Comparison of ENCODE assay signal across 10 cellular contexts in genomic region chr7:50781371-50781770, GRCh38. TPM values are rescaled to one million over a fixed set of nuclear protein-coding genes. Genes with fewer than 3 reads are reported as not detected.
DNase-seq lines count a peak whose midpoint lies in the region; ATAC-seq and TF ChIP-seq lines count a peak whose summit lies in the region.
"Had no signal": no experiment of that assay in that cellular context is flagged by ENCODE, and none has a peak within 500 bp of the region (broad histone marks: within the 10 kb centered on the region; RNA-seq: fewer than 3 reads in every experiment).

No MANE protein-coding gene starts in this region.

- H3K9me3 Mint-ChIP-seq in activated CD4-positive, alpha-beta memory T cell treated with anti-CD3 and anti-CD28 coated beads for 36 hours = no peaks in the 10 kb centered on the region
- no peaks in the 10 kb centered on the region for H3K9me3 Mint-ChIP-seq in endothelial cell (ENCODE audit: unreplicated experiment)

- H3K4me3 ChIP-seq in SK-N-SH (ENCODE audit: low read depth in 2 of 2, low read length in 1 of 2) = no peak overlapping the region

- H3K36me3 Mint-ChIP-seq in activated CD4-positive, alpha-beta memory T cell treated with anti-CD3 and anti-CD28 coated beads for 36 hours = peaks cover 3% of the 10 kb centered on the region
- peaks cover 20% of the 10 kb centered on the region for H3K36me3 Mint-ChIP-seq in endothelial cell (ENCODE audit: low read depth, unreplicated experiment)

- peaks cover 0 to 19% of the 10 kb centered on the region in 2 experiments for H3K36me3 ChIP-seq in SK-N-SH (replicated peaks in 1 of 2; ENCODE audit: control insufficient read depth in 1 of 2, insufficient read depth in 2 of 2, low read length in 1 of 2)

- no peak for ATAC-seq in SK-N-SH treated with all-trans-retinoic acid at 6 μM for 48 hours
- ATAC-seq: A549 had no signal

- H3F3A ChIP-seq in SK-N-SH (replicated peaks; ENCODE audit: insufficient read depth) = no peaks in the 10 kb centered on the region

- peak overlapping the region; percentile 65 for H3K4me3 Mint-ChIP-seq in activated CD4-positive, alpha-beta memory T cell treated with anti-CD3 and anti-CD28 coated beads for 36 hours
- peak overlapping the region; percentile 83 for H3K4me3 Mint-ChIP-seq in endothelial cell (ENCODE audit: unreplicated experiment)

- H3K4me2 ChIP-seq in SK-N-SH = peak overlapping the region; percentile 33; the same call in 1 of the 2 replicates

- no peak overlapping the region for H2AFZ ChIP-seq in SK-N-SH (ENCODE audit: low read depth)

- no peak for DNase-seq in SK-N-SH
- DNase-seq in activated CD4-positive, alpha-beta memory T cell treated with anti-CD3 and anti-CD28 coated beads for 36 hours = peak; percentile 60
- no peak for DNase-seq in endothelial cell (ENCODE audit: low spot score)
- DNase-seq in stimulated activated CD4-positive, alpha-beta T cell treated with anti-CD3 and anti-CD28 coated beads, Interleukin-1b, Interleukin-23, amount 100 ng/mL, for 48 hours = peak; percentile 24
- no peak for DNase-seq in GF-D8 (lab: John Stamatoyannopoulos, UW)
- DNase-seq in NCI-H2227 (lab: John Stamatoyannopoulos, UW; ENCODE audit: unreplicated experiment) = no peak
- DNase-seq in inferior parietal cortex (ENCODE audit: extremely low spot score) = no peak
- DNase-seq: SHP77 had no signal

- CTCF ChIA-PET in SK-N-SH (lab: Yijun Ruan, JAX) = interaction anchor here (0.6 to 1.5 kb wide), 2 partner anchors 13 to 235 kb away, joined by 3 read pairs; no protein-coding TSS in a partner anchor
- CTCF ChIA-PET in activated CD4-positive, alpha-beta memory T cell treated with anti-CD3 and anti-CD28 coated beads for 36 hours (lab: Charles Lee) = interaction anchor here (0.8 kb wide), 1 partner anchor 381 kb away, joined by 3 read pairs; no protein-coding TSS in a partner anchor

- H3K79me2 ChIP-seq in SK-N-SH (ENCODE audit: insufficient read depth) = peaks cover 96% of the 10 kb centered on the region

- no peak overlapping the region for H3K9ac ChIP-seq in SK-N-SH

- H3K27me3 Mint-ChIP-seq in activated CD4-positive, alpha-beta memory T cell treated with anti-CD3 and anti-CD28 coated beads for 36 hours = peaks cover 7% of the 10 kb centered on the region
- peaks cover 2% of the 10 kb centered on the region for H3K27me3 Mint-ChIP-seq in endothelial cell (ENCODE audit: unreplicated experiment)

- TF ChIP-seq EP300 in SK-N-SH (IDR thresholded peaks at IDR 0.05; ENCODE audit: borderline replicate concordance in 1 of 2, low read depth in 1 of 2, low read length in 1 of 2) = no peak

- H3K27ac Mint-ChIP-seq in activated CD4-positive, alpha-beta memory T cell treated with anti-CD3 and anti-CD28 coated beads for 36 hours = no peak overlapping the region
- no peak overlapping the region for H3K27ac Mint-ChIP-seq in endothelial cell (ENCODE audit: unreplicated experiment)

- no peaks in the 10 kb centered on the region for H3K9me2 ChIP-seq in SK-N-SH

- intact Hi-C loops in activated CD4-positive, alpha-beta memory T cell treated with anti-CD3 and anti-CD28 coated beads for 36 hours (cut with micrococcal nuclease) = loop anchor here (2.0 to 5.0 kb wide), 4 partner anchors 41 to 361 kb away; no protein-coding TSS in a partner anchor

- 53% methylated on average over 15 of the region's 18 CpGs for WGBS in SK-N-SH (ENCODE audit: low lambda C conversion rate)

- no peaks in the 10 kb centered on the region for H3K9me3 ChIP-seq in SK-N-SH
- H3K9me3 ChIP-seq: A549 had no signal

- TF ChIP-seq CTCF in SK-N-SH (IDR thresholded peaks at IDR 0.05) = no peak
- TF ChIP-seq CTCF in endothelial cell (IDR thresholded peaks at IDR 0.05; ENCODE audit: unreplicated experiment) = no peak

- POLR2A ChIA-PET in SK-N-SH (lab: Yijun Ruan, JAX) = no interaction called here
- POLR2A ChIA-PET in activated CD4-positive, alpha-beta memory T cell treated with anti-CD3 and anti-CD28 coated beads for 36 hours (lab: Charles Lee) = no interaction called here

- TF ChIP-seq RAD21 in SK-N-SH (IDR thresholded peaks at IDR 0.05; ENCODE audit: low read length) = no peak

- H3K27me3 ChIP-seq in SK-N-SH (ENCODE audit: insufficient read depth) = no peaks in the 10 kb centered on the region

- H3K4me1 Mint-ChIP-seq in activated CD4-positive, alpha-beta memory T cell treated with anti-CD3 and anti-CD28 coated beads for 36 hours (ENCODE audit: low read depth) = peaks cover 21% of the 10 kb centered on the region
- peaks cover 40% of the 10 kb centered on the region for H3K4me1 Mint-ChIP-seq in endothelial cell (ENCODE audit: unreplicated experiment)

- H3K27ac ChIP-seq in SK-N-SH (ENCODE audit: low read depth in 2 of 2, low read length in 1 of 2) = no peak overlapping the region

- 0 out of 4 replicates have a peak, but pooled peaks cover 0 to 8% of the 10 kb centered on the region in 2 experiments for H3K4me1 ChIP-seq in SK-N-SH (ENCODE audit: control insufficient read depth in 1 of 2, insufficient read depth in 2 of 2, low read depth in 1 of 2, low read length in 1 of 2)

- peaks cover 93% of the 10 kb centered on the region for H4K20me1 ChIP-seq in SK-N-SH (ENCODE audit: insufficient read depth)

TF ChIP-seq in SK-N-SH, 30 proteins besides CTCF, POLR2A, EP300 and RAD21 (continues in another document):
- no peak for TF ChIP-seq NRF1 (IDR thresholded peaks at IDR 0.05; ENCODE audit: low read depth, low read length)
- TF ChIP-seq, protein P1, sequence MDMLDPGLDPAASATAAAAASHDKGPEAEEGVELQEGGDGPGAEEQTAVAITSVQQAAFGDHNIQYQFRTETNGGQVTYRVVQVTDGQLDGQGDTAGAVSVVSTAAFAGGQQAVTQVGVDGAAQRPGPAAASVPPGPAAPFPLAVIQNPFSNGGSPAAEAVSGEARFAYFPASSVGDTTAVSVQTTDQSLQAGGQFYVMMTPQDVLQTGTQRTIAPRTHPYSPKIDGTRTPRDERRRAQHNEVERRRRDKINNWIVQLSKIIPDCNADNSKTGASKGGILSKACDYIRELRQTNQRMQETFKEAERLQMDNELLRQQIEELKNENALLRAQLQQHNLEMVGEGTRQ (IDR thresholded peaks at IDR 0.05; ENCODE audit: borderline replicate concordance, low read depth, low read length) = no peak
- no peak for TF ChIP-seq IRF3 (IDR thresholded peaks at IDR 0.05; ENCODE audit: low read depth, low read length)
- no peak for TF ChIP-seq MXI1 (IDR thresholded peaks at IDR 0.05; ENCODE audit: low read depth, low read length)
- TF ChIP-seq MAX (IDR thresholded peaks at IDR 0.05; ENCODE audit: low read depth) = no peak
- no peak for TF ChIP-seq FOSL2 (IDR thresholded peaks at IDR 0.05; ENCODE audit: borderline replicate concordance, low read depth)
- no peak for TF ChIP-seq SMC3 (IDR thresholded peaks at IDR 0.05; ENCODE audit: low read depth, low read length)

TF ChIP-seq in SK-N-SH treated with all-trans-retinoic acid at 6 μM for 48 hours, 23 proteins besides CTCF, POLR2A, EP300 and RAD21 (continues in another document):
- TF ChIP-seq SNAI2 (CRISPR knock-in tag; IDR thresholded peaks at IDR 0.05) = no peak
- no peak for TF ChIP-seq PPARA (CRISPR knock-in tag; IDR thresholded peaks at IDR 0.05; ENCODE audit: borderline replicate concordance)
- TF ChIP-seq, protein P2, sequence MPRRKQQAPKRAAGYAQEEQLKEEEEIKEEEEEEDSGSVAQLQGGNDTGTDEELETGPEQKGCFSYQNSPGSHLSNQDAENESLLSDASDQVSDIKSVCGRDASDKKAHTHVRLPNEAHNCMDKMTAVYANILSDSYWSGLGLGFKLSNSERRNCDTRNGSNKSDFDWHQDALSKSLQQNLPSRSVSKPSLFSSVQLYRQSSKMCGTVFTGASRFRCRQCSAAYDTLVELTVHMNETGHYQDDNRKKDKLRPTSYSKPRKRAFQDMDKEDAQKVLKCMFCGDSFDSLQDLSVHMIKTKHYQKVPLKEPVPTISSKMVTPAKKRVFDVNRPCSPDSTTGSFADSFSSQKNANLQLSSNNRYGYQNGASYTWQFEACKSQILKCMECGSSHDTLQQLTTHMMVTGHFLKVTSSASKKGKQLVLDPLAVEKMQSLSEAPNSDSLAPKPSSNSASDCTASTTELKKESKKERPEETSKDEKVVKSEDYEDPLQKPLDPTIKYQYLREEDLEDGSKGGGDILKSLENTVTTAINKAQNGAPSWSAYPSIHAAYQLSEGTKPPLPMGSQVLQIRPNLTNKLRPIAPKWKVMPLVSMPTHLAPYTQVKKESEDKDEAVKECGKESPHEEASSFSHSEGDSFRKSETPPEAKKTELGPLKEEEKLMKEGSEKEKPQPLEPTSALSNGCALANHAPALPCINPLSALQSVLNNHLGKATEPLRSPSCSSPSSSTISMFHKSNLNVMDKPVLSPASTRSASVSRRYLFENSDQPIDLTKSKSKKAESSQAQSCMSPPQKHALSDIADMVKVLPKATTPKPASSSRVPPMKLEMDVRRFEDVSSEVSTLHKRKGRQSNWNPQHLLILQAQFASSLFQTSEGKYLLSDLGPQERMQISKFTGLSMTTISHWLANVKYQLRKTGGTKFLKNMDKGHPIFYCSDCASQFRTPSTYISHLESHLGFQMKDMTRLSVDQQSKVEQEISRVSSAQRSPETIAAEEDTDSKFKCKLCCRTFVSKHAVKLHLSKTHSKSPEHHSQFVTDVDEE (CRISPR knock-in tag; IDR thresholded peaks at IDR 0.05) = no peak
- no peak for TF ChIP-seq ZNF565 (CRISPR knock-in tag; conservative IDR thresholded peaks at IDR 0.05; ENCODE audit: low read depth)
- TF ChIP-seq ARNTL (CRISPR knock-in tag; IDR thresholded peaks at IDR 0.05; ENCODE audit: borderline replicate concordance, low read depth) = no peak
- no peak for TF ChIP-seq BACH2 (CRISPR knock-in tag; IDR thresholded peaks at IDR 0.05; ENCODE audit: borderline replicate concordance)
- TF ChIP-seq ISL1 (CRISPR knock-in tag; IDR thresholded peaks at IDR 0.05) = no peak
- TF ChIP-seq ZC3H10 (CRISPR knock-in tag; IDR thresholded peaks at IDR 0.05) = no peak
- no peak for TF ChIP-seq ZFP3 (CRISPR knock-in tag; IDR thresholded peaks at IDR 0.05)
- no peak for TF ChIP-seq ZFP30 (CRISPR knock-in tag; IDR thresholded peaks at IDR 0.05)
- TF ChIP-seq ESRRG (CRISPR knock-in tag; IDR thresholded peaks at IDR 0.05) = no peak
- no peak for TF ChIP-seq OSR1 (CRISPR knock-in tag; IDR thresholded peaks at IDR 0.05)

RNA-seq across cellular contexts. Expression of gene GRB10, which starts 1.3 kb away (rescaled TPM):
- polyA plus RNA-seq in SK-N-SH (2012; rRNA removed) = 4.4 and 5.1 TPM in 2 replicates
- 3.8 and 3.9 TPM in 2 replicates for polyA plus RNA-seq in SK-N-SH (2012; cell fraction: cytosol; rRNA removed)
- polyA plus RNA-seq in SK-N-SH (2012; cell fraction: nucleus; rRNA removed) = 15.3 and 16.8 TPM in 2 replicates
- 1 to 10 TPM; 8.4 to 9.9 TPM for total RNA-seq in activated CD4-positive, alpha-beta memory T cell treated with anti-CD3 and anti-CD28 coated beads for 36 hours
- 164 TPM for total RNA-seq in endothelial cell (ENCODE audit: unreplicated experiment)

Comparison
In these comparisons a context has a peak if more than half of its experiments do, and no peak if none do; other contexts are left out.
1. DNase-seq: peak in activated CD4-positive, alpha-beta memory T cell treated with anti-CD3 and anti-CD28 coated beads for 36 hours (single experiment) and stimulated activated CD4-positive, alpha-beta T cell treated with anti-CD3 and anti-CD28 coated beads, Interleukin-1b, Interleukin-23, amount 100 ng/mL, for 48 hours (single experiment); none in SK-N-SH (single experiment), endothelial cell (single experiment), GF-D8 (single experiment), NCI-H2227 (single experiment) and inferior parietal cortex (single experiment).
2. RNA of gene GRB10, which starts 1.3 kb away (total RNA-seq): 164 TPM in endothelial cell (single experiment); 8.4 to 9.9 TPM in activated CD4-positive, alpha-beta memory T cell treated with anti-CD3 and anti-CD28 coated beads for 36 hours; every median in the first group is over 10 times any median in the second.